In the genomic region with DNA sequence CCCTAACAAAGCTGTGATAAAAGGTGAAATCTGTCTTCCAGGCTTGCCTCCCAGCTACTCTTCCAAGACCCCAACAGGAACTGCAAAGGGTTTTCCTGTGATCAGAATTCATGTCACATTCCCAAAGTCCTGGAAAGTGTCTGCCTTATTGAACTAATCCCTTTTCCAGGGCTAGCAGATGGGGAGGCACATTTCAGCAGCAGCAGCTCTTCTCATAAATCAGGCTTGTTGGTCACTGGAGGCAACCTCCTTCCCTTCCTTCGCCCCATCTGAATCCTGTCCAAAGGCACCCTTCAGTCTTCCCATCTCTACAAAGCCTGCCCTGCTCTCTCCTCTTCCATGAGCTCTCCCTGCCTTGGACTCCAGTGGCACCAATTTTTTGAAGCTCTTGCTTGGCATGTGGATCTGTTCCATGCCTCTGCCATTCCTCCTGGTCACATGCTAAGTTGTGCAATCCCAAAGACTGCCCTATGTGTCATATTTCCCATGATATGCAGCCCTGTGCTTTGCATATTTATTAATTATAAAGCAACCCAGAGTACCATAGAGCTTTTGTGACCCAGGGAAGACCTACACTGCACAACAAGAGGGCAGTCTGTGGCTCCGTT, we compare ENCODE assay signal across 9 cellular contexts.
A peak's percentile ranks its signal among the peaks of the same experiment; 100 is the strongest.
DNase-seq lines count a peak whose midpoint lies in the region; ATAC-seq and TF ChIP-seq lines count a peak whose summit lies in the region.
"Had no signal": no experiment of that assay in that cellular context is flagged by ENCODE, and none has a peak within 500 bp of the region (broad histone marks: within the 10 kb centered on the region; RNA-seq: fewer than 3 reads in every experiment).

No MANE protein-coding gene starts in this region.

- H3K79me2 ChIP-seq in SK-N-SH (ENCODE audit: insufficient read depth), result peaks cover 4% of the 10 kb centered on the region; the same call in 1 of the 2 replicates

- no peak for TF ChIP-seq CTCF in SK-N-SH (IDR thresholded peaks at IDR 0.05)
- TF ChIP-seq CTCF in fibroblast of pulmonary artery (IDR thresholded peaks at IDR 0.05; ENCODE audit: low read length, missing control alignments), result no peak
- no peak for TF ChIP-seq CTCF in sigmoid colon (IDR thresholded peaks at IDR 0.05)
- no peak for TF ChIP-seq CTCF in type B pancreatic cell (conservative IDR thresholded peaks at IDR 0.05)
- no peak for TF ChIP-seq CTCF in Caco-2 (IDR thresholded peaks at IDR 0.05; ENCODE audit: insufficient read depth in 1 of 2, low read depth in 1 of 2, low read length in 1 of 2, severe bottlenecking in 1 of 2, unreplicated experiment in 1 of 2)

- no peak for TF ChIP-seq EP300 in SK-N-SH (IDR thresholded peaks at IDR 0.05; ENCODE audit: borderline replicate concordance in 1 of 2, low read depth in 1 of 2, low read length in 1 of 2)
- TF ChIP-seq EP300 in sigmoid colon (IDR thresholded peaks at IDR 0.05), result peak in 1 of 4 donors; percentile 22

- BruUV-seq in Caco-2 (replicated peaks; lab: Mats Ljungman, UMichigan), result no TSS peak

- H3K36me3 Mint-ChIP-seq in type B pancreatic cell, result peaks cover 44% of the 10 kb centered on the region
- H3K36me3 Mint-ChIP-seq in Caco-2 (ENCODE audit: insufficient read depth, unreplicated experiment), result no peaks in the 10 kb centered on the region

- peaks cover 3% of the 10 kb centered on the region for H3F3A ChIP-seq in SK-N-SH (replicated peaks; ENCODE audit: insufficient read depth)

- H3K4me1 ChIP-seq in SK-N-SH (ENCODE audit: control insufficient read depth in 1 of 2, insufficient read depth in 2 of 2, low read depth in 1 of 2, low read length in 1 of 2) (peaks cover 22 to 32% of the 10 kb centered on the region in 2 experiments), sigmoid colon (peaks cover 0 to 24% (median 14%) of the 10 kb centered on the region in 4 donors), Caco-2 (no peaks in the 10 kb centered on the region)

- H3K9me3 ChIP-seq in SK-N-SH (no peaks in the 10 kb centered on the region), sigmoid colon (no peaks in the 10 kb centered on the region), Caco-2 (no peaks in the 10 kb centered on the region)

- CTCF ChIA-PET in SK-N-SH (lab: Yijun Ruan, JAX) (interaction anchor here (0.8 to 2.0 kb wide), 5 partner anchors 54 to 225 kb away, joined by 3 to 7 read pairs (median 6); partner anchors contain the start of gene ANTXR1), Caco-2 (lab: Charles Lee) (no interaction called here)

- no peak; the same call in 1 of the 2 replicates for TF ChIP-seq RAD21 in SK-N-SH (IDR thresholded peaks at IDR 0.05; ENCODE audit: low read length)

- H3K9me3 Mint-ChIP-seq in type B pancreatic cell (no peaks in the 10 kb centered on the region), Caco-2 (ENCODE audit: unreplicated experiment) (no peaks in the 10 kb centered on the region)

- H3K9me2 ChIP-seq in SK-N-SH, result no peaks in the 10 kb centered on the region

- H3K36me3 ChIP-seq in SK-N-SH (replicated peaks in 1 of 2; ENCODE audit: control insufficient read depth in 1 of 2, insufficient read depth in 2 of 2, low read length in 1 of 2) (peaks cover 69 to 88% of the 10 kb centered on the region in 2 experiments), sigmoid colon (peaks cover 0 to 30% (median 4%) of the 10 kb centered on the region in 4 donors), Caco-2 (ENCODE audit: control insufficient read depth, insufficient read depth, low read length) (no peaks in the 10 kb centered on the region)

- peak overlapping the region; percentile 65 to 79 for H3K27ac ChIP-seq in SK-N-SH (ENCODE audit: low read depth in 2 of 2, low read length in 1 of 2)
- H3K27ac ChIP-seq in sigmoid colon, result peak overlapping the region; percentile 3 to 58 (median 50)

- no peak for ATAC-seq in HG02884 (IDR thresholded peaks at IDR 0.05; ENCODE audit: unreplicated experiment)

- H3K4me3 Mint-ChIP-seq in type B pancreatic cell, result no peak overlapping the region
- H3K4me3 Mint-ChIP-seq in Caco-2 (ENCODE audit: unreplicated experiment), result no peak overlapping the region

- intact Hi-C loops in sigmoid colon (cut with DNase I) (no loop called here), Caco-2 (cut with micrococcal nuclease; ENCODE audit: unreplicated experiment) (no loop called here)

- H3K4me1 Mint-ChIP-seq in type B pancreatic cell (ENCODE audit: unreplicated experiment) (peaks cover 9% of the 10 kb centered on the region), Caco-2 (ENCODE audit: low read depth, unreplicated experiment) (no peaks in the 10 kb centered on the region)

- no peak overlapping the region for H2AFZ ChIP-seq in SK-N-SH (ENCODE audit: low read depth)

- H3K27ac Mint-ChIP-seq in type B pancreatic cell (no peak overlapping the region), Caco-2 (ENCODE audit: unreplicated experiment) (no peak overlapping the region)

- POLR2A ChIA-PET in SK-N-SH (lab: Yijun Ruan, JAX) (no interaction called here), Caco-2 (lab: Charles Lee) (no interaction called here)

- H3K27me3 ChIP-seq in SK-N-SH (ENCODE audit: insufficient read depth), result no peaks in the 10 kb centered on the region
- H3K27me3 ChIP-seq in sigmoid colon, result no peaks in the 10 kb centered on the region
- H3K27me3 ChIP-seq in Caco-2 (replicated peaks; ENCODE audit: control insufficient read depth, insufficient read depth, low read length), result no peaks in the 10 kb centered on the region; the same call in 1 of the 2 replicates

- H3K9ac ChIP-seq in SK-N-SH, result no peak overlapping the region

- no peak for TF ChIP-seq POLR2A in sigmoid colon (IDR thresholded peaks at IDR 0.05)

- H3K4me3 ChIP-seq in SK-N-SH (ENCODE audit: low read depth in 2 of 2, low read length in 1 of 2) (no peak overlapping the region), fibroblast of pulmonary artery (replicated peaks; ENCODE audit: low read depth, low read length) (no peak overlapping the region), sigmoid colon (no peak overlapping the region), Caco-2 (ENCODE audit: low read depth, low read length) (no peak overlapping the region)

- DNase-seq in EH (ENCODE audit: low read depth) (peak; percentile 62), SK-N-SH (no peak), fibroblast of pulmonary artery (ENCODE audit: low read depth) (peak; percentile 72), sigmoid colon (no peak), type B pancreatic cell (ENCODE audit: extremely low spot score, unreplicated experiment) (no peak), Caco-2 (no peak), activated T-cell treated with anti-CD3 and anti-CD28 coated beads for 4 hours (no peak)
- DNase-seq: stimulated activated CD4-positive, alpha-beta T cell treated with anti-CD3 and anti-CD28 coated beads, Interleukin-12 subunit alpha, Interleukin-12 subunit beta, amount 100 ng/mL, for 4 hours had no signal

- H3K27me3 Mint-ChIP-seq in type B pancreatic cell (no peaks in the 10 kb centered on the region), Caco-2 (ENCODE audit: insufficient read depth, unreplicated experiment) (no peaks in the 10 kb centered on the region)

- H4K20me1 ChIP-seq in SK-N-SH (ENCODE audit: insufficient read depth), result no peaks in the 10 kb centered on the region

- H3K4me2 ChIP-seq in SK-N-SH, result no peak overlapping the region

- WGBS in SK-N-SH (ENCODE audit: low lambda C conversion rate), result 79% methylated on average over 2 of the region's 2 CpGs
- WGBS in sigmoid colon, 2 donors, result 75 to 83% methylated on average over 2 of the region's 2 CpGs

TF ChIP-seq in SK-N-SH, 30 proteins besides CTCF, POLR2A, EP300 and RAD21:
- no peak for TF ChIP-seq RFX5 (IDR thresholded peaks at IDR 0.05; ENCODE audit: low read length)
- no peak for TF ChIP-seq YY1 (IDR thresholded peaks at IDR 0.05; ENCODE audit: low read depth)
- TF ChIP-seq REST (IDR thresholded peaks at IDR 0.05; ENCODE audit: low read depth, low read length), result no peak
- no peak for TF ChIP-seq FOSL2 (IDR thresholded peaks at IDR 0.05; ENCODE audit: borderline replicate concordance, low read depth)
- no peak for TF ChIP-seq MEF2A (IDR thresholded peaks at IDR 0.05; ENCODE audit: borderline replicate concordance, low read depth)
- no peak for TF ChIP-seq SMC3 (IDR thresholded peaks at IDR 0.05; ENCODE audit: low read depth, low read length)
- no peak for TF ChIP-seq RXRA (IDR thresholded peaks at IDR 0.05; ENCODE audit: borderline replicate concordance, low read depth)
- TF ChIP-seq NRF1 (IDR thresholded peaks at IDR 0.05; ENCODE audit: low read depth, low read length), result no peak
- TF ChIP-seq RCOR1 (IDR thresholded peaks at IDR 0.05; ENCODE audit: low read length), result no peak

Comparison
In these comparisons a context has a peak if more than half of its experiments do, and no peak if none do; other contexts are left out.
1. DNase-seq: peak in EH (single experiment) and fibroblast of pulmonary artery (single experiment); none in SK-N-SH (single experiment), sigmoid colon (single experiment), type B pancreatic cell (single experiment), Caco-2 (0 of 2) and activated T-cell treated with anti-CD3 and anti-CD28 coated beads for 4 hours (single experiment).